ENCODE assay signal across 3 cellular contexts in the genomic region with DNA sequence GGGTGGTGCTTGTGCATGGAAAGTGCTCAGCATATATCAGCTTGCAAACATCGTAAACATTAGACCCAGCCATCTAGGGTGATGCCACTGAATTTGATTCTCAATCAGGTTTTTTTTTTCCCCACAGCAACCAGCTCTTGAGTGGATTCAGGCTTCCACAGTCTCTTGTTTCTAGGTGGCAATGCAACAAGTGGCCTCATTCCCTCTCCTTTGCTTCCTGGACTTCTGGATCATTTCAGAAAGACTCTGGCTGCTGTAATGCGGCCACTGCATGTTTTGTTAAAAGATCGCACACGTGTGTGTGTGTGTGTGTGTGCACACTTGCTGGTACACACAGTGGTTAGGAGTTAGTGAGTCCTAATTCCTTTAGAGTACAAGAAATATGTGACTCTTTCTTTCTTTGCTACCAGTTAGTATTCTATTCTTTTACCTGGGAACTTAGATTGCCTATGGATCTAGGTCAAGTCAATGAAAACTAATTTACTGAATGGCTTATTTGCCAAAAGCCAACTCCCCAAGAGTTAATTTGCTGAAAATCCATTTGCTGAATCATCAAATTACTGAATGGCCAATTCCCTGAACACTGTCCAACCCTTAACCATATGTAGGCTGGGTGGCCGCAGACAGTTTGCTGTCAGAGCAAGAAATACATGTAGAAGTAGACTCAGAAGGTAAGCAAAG.
A peak's percentile ranks its signal among the peaks of the same experiment; 100 is the strongest.
TF ChIP-seq lines count a peak whose summit lies in the region.

No MANE protein-coding gene starts in this region.

TF ChIP-seq in HepG2, 621 proteins besides CTCF, POLR2A, EP300 and RAD21:
- TF ChIP-seq ZNF337 (CRISPR knock-in tag; IDR thresholded peaks at IDR 0.05; ENCODE audit: borderline replicate concordance, low read depth) = no peak
- TF ChIP-seq, protein P1, sequence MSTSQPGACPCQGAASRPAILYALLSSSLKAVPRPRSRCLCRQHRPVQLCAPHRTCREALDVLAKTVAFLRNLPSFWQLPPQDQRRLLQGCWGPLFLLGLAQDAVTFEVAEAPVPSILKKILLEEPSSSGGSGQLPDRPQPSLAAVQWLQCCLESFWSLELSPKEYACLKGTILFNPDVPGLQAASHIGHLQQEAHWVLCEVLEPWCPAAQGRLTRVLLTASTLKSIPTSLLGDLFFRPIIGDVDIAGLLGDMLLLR (CRISPR knock-in tag; IDR thresholded peaks at IDR 0.05) = no peak
- TF ChIP-seq MED13 (CRISPR knock-in tag; IDR thresholded peaks at IDR 0.05) = no peak
- no peak for TF ChIP-seq MLLT10 (CRISPR knock-in tag; IDR thresholded peaks at IDR 0.05)
- TF ChIP-seq MAFF (IDR thresholded peaks at IDR 0.05; ENCODE audit: low read depth, low read length) = peak; percentile 93
- no peak for TF ChIP-seq ZFAT (CRISPR knock-in tag; conservative IDR thresholded peaks at IDR 0.05)
- TF ChIP-seq ZSCAN25 (CRISPR knock-in tag; IDR thresholded peaks at IDR 0.05) = no peak
- TF ChIP-seq SNAPC2 (CRISPR knock-in tag; IDR thresholded peaks at IDR 0.05) = no peak
- peak; percentile 89 to 95 for TF ChIP-seq MAFK (conservative IDR thresholded peaks at IDR 0.05 in 1 of 2, IDR thresholded peaks at IDR 0.05 in 1 of 2; ENCODE audit: low read length in 2 of 2)
- TF ChIP-seq TBX3 (IDR thresholded peaks at IDR 0.05; ENCODE audit: borderline replicate concordance) = no peak
- TF ChIP-seq HOXA7 (CRISPR knock-in tag; IDR thresholded peaks at IDR 0.05) = no peak

TF ChIP-seq in IMR-90, 13 proteins besides CTCF, POLR2A, EP300 and RAD21:
- TF ChIP-seq MAFK (IDR thresholded peaks at IDR 0.05; ENCODE audit: low read depth, low read length) = peak; percentile 86
- TF ChIP-seq BHLHE40 (IDR thresholded peaks at IDR 0.05; ENCODE audit: low read depth, low read length) = no peak
- TF ChIP-seq, protein P2, sequence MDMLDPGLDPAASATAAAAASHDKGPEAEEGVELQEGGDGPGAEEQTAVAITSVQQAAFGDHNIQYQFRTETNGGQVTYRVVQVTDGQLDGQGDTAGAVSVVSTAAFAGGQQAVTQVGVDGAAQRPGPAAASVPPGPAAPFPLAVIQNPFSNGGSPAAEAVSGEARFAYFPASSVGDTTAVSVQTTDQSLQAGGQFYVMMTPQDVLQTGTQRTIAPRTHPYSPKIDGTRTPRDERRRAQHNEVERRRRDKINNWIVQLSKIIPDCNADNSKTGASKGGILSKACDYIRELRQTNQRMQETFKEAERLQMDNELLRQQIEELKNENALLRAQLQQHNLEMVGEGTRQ (IDR thresholded peaks at IDR 0.05; ENCODE audit: low read depth, low read length) = no peak

TF ChIP-seq in H1, 55 proteins besides CTCF, POLR2A, EP300 and RAD21:
- TF ChIP-seq JUN (IDR thresholded peaks at IDR 0.05; ENCODE audit: low read depth, low read length) (no peak), CEBPB (IDR thresholded peaks at IDR 0.05; ENCODE audit: low read depth, low read length) (no peak), FOSL1 (IDR thresholded peaks at IDR 0.05; ENCODE audit: insufficient read depth, low read depth, low read length) (no peak), SIN3A (conservative IDR thresholded peaks at IDR 0.05 in 1 of 2, IDR thresholded peaks at IDR 0.05 in 1 of 2; ENCODE audit: low read depth in 1 of 2, low read length in 2 of 2) (no peak), SIX5 (IDR thresholded peaks at IDR 0.05; ENCODE audit: low read depth, low read length) (no peak), KDM4A (IDR thresholded peaks at IDR 0.05; ENCODE audit: low read depth, low read length, severe bottlenecking) (no peak), EZH2 (IDR thresholded peaks at IDR 0.05; ENCODE audit: low read depth, low read length, severe bottlenecking) (no peak), BCL11A (IDR thresholded peaks at IDR 0.05; ENCODE audit: low read depth in 2 of 2, low read length in 2 of 2) (no peak), MAFK (IDR thresholded peaks at IDR 0.05; ENCODE audit: low read depth, low read length) (peak; percentile 54; the same call in 1 of the 2 replicates)
